Comparison of ENCODE assay signal across 18 cellular contexts in genomic region chr7:151743481-151743983, GRCh38.
DNase-seq lines count a peak whose midpoint lies in the region; ATAC-seq and TF ChIP-seq lines count a peak whose summit lies in the region.
"Had no signal": no experiment of that assay in that cellular context is flagged by ENCODE, and none has a peak within 500 bp of the region (broad histone marks: within the 10 kb centered on the region; RNA-seq: fewer than 3 reads in every experiment).

No MANE protein-coding gene starts in this region.

- no peak for DNase-seq in CD14-positive monocyte (ENCODE audit: low spot score)
- no peak for DNase-seq in heart right ventricle
- DNase-seq in neuronal stem cell (ENCODE audit: low spot score) = no peak
- no peak for DNase-seq in CD1c-positive myeloid dendritic cell (ENCODE audit: extremely low spot score)
- DNase-seq in NCI-H146 (lab: John Stamatoyannopoulos, UW) = no peak
- no peak for DNase-seq in D341Med (ENCODE audit: low spot score)
- DNase-seq: activated CD4-positive, alpha-beta memory T cell treated with anti-CD3 and anti-CD28 coated beads, Interleukin-2, amount 10 ng/mL, durations not matched to agents 7 days and 5 days; activated gamma-delta T cell; body of pancreas; GOT3; NCI-H1417; NCI-H345; SK-N-SH; stimulated activated CD4-positive, alpha-beta T cell treated with anti-CD3 and anti-CD28 coated beads, Interleukin-4, amount 100 ng/mL, for 4 hours had no signal

- 21 to 31% methylated on average over 10 of the region's 10 CpGs for WGBS in heart right ventricle, 2 donors
- WGBS in neuronal stem cell (ENCODE audit: extremely low coverage in 2 of 2, insufficient read length in 2 of 2, insufficient replicate concordance in 1 of 2), 2 donors = no CpG with 5 or more reads among the region's 10 CpGs

- H3K27me3 ChIP-seq in heart right ventricle (no peaks in the 10 kb centered on the region), neuronal stem cell (ENCODE audit: control insufficient read depth in 3 of 3, insufficient read depth in 3 of 3, low read depth in 1 of 3, low read length in 3 of 3) (no peaks in the 10 kb centered on the region)
- H3K27me3 ChIP-seq: body of pancreas had no signal

- no peak overlapping the region for H3K4me2 ChIP-seq in neuronal stem cell (ENCODE audit: insufficient read depth, low read length, poor library complexity, severe bottlenecking)
- H3K4me2 ChIP-seq: SK-N-SH had no signal

- H3K14ac ChIP-seq in neuronal stem cell (ENCODE audit: low read length) = peak overlapping the region; percentile 0

- no peaks in the 10 kb centered on the region for H3K36me3 ChIP-seq in heart right ventricle
- no peaks in the 10 kb centered on the region for H3K36me3 ChIP-seq in neuronal stem cell (replicated peaks in 1 of 2; ENCODE audit: control insufficient read depth in 2 of 2, insufficient read depth in 2 of 2, low read length in 2 of 2)

- no peak overlapping the region for H3K23ac ChIP-seq in neuronal stem cell (ENCODE audit: low read depth, low read length, poor library complexity)

- peaks cover 52% of the 10 kb centered on the region for H3K4me1 Mint-ChIP-seq in CD14-positive monocyte
- peaks cover 5% of the 10 kb centered on the region for H3K4me1 Mint-ChIP-seq in activated T-helper 17 cell treated with anti-CD3 and anti-CD28 coated beads, Interleukin-2, amount 50 U/mL, for 72 hours

- H2BK12ac ChIP-seq in neuronal stem cell (ENCODE audit: low read length) = peak overlapping the region; percentile 35

- H2BK5ac ChIP-seq in neuronal stem cell (ENCODE audit: low read length) = no peak overlapping the region

- peaks cover 39 to 64% of the 10 kb centered on the region in 2 donors for H3K36me3 Mint-ChIP-seq in CD14-positive monocyte
- peaks cover 7% of the 10 kb centered on the region for H3K36me3 Mint-ChIP-seq in activated T-helper 17 cell treated with anti-CD3 and anti-CD28 coated beads, Interleukin-2, amount 50 U/mL, for 72 hours (ENCODE audit: low read depth)

- H2AFZ ChIP-seq in neuronal stem cell (ENCODE audit: low read length) = peak overlapping the region; percentile 80

- peak overlapping the region; percentile 97 for H2BK15ac ChIP-seq in neuronal stem cell (ENCODE audit: low read length)

- no peak overlapping the region for H3K9ac ChIP-seq in neuronal stem cell (ENCODE audit: low read depth, low read length, poor library complexity)
- H3K9ac ChIP-seq: SK-N-SH had no signal

- H4K8ac ChIP-seq in neuronal stem cell (ENCODE audit: low read depth, low read length) = peak overlapping the region; percentile 95

- no peaks in the 10 kb centered on the region for H3K79me1 ChIP-seq in neuronal stem cell (ENCODE audit: low read depth, low read length)

- peak overlapping the region; percentile 44 for H4K91ac ChIP-seq in neuronal stem cell (ENCODE audit: low read depth, low read length, poor library complexity)

- H3K9me3 Mint-ChIP-seq in CD14-positive monocyte = peaks cover 0 to 4% (median 0%) of the 10 kb centered on the region in 7 donors
- no peaks in the 10 kb centered on the region for H3K9me3 Mint-ChIP-seq in activated T-helper 17 cell treated with anti-CD3 and anti-CD28 coated beads, Interleukin-2, amount 50 U/mL, for 72 hours
- H3K9me3 Mint-ChIP-seq: activated CD4-positive, alpha-beta memory T cell treated with anti-CD3 and anti-CD28 coated beads, Interleukin-2, amount 10 ng/mL, durations not matched to agents 7 days and 5 days; stimulated activated memory B cell treated with anti-CD40 and anti-IgM and Interleukin-4, amounts not matched to agents 10 μg/mL and 1 μg/mL and 100 μg/mL, for 72 hours had no signal

- H3K27ac ChIP-seq in heart right ventricle = peak overlapping the region in 9 of 10 donors; percentile 28 to 88 (median 62)
- peak overlapping the region; percentile 65 for H3K27ac ChIP-seq in neuronal stem cell (replicated peaks; ENCODE audit: low read length)
- H3K27ac ChIP-seq: body of pancreas had no signal

- H2BK120ac ChIP-seq in neuronal stem cell (ENCODE audit: low read depth, low read length) = peak overlapping the region; percentile 83

- peak overlapping the region; percentile 99 for H2AK5ac ChIP-seq in neuronal stem cell (ENCODE audit: low read depth, low read length)

- intact Hi-C loops in CD14-positive monocyte (cut with micrococcal nuclease) = no loop called here
- intact Hi-C loops in heart right ventricle (cut with DNase I) = loop anchor here in 1 of 10 donors (5.0 kb wide), 1 partner anchor 41 kb away; no protein-coding TSS in a partner anchor

- H3K4me3 Mint-ChIP-seq in CD14-positive monocyte = peak overlapping the region; percentile 37 to 59
- no peak overlapping the region for H3K4me3 Mint-ChIP-seq in activated T-helper 17 cell treated with anti-CD3 and anti-CD28 coated beads, Interleukin-2, amount 50 U/mL, for 72 hours
- H3K4me3 Mint-ChIP-seq: activated CD4-positive, alpha-beta memory T cell treated with anti-CD3 and anti-CD28 coated beads, Interleukin-2, amount 10 ng/mL, durations not matched to agents 7 days and 5 days; endodermal cell; stimulated activated memory B cell treated with anti-CD40 and anti-IgM and Interleukin-4, amounts not matched to agents 10 μg/mL and 1 μg/mL and 100 μg/mL, for 72 hours had no signal

- H3K4me3 ChIP-seq in heart right ventricle (no peak overlapping the region), neuronal stem cell (ENCODE audit: low read length in 2 of 2) (no peak overlapping the region)
- H3K4me3 ChIP-seq: body of pancreas had no signal

- peaks cover 0 to 3% (median 2%) of the 10 kb centered on the region in 3 donors for H3K27me3 Mint-ChIP-seq in CD14-positive monocyte (ENCODE audit: low read depth in 3 of 3)
- no peaks in the 10 kb centered on the region for H3K27me3 Mint-ChIP-seq in activated T-helper 17 cell treated with anti-CD3 and anti-CD28 coated beads, Interleukin-2, amount 50 U/mL, for 72 hours
- H3K27me3 Mint-ChIP-seq: activated CD4-positive, alpha-beta memory T cell treated with anti-CD3 and anti-CD28 coated beads, Interleukin-2, amount 10 ng/mL, durations not matched to agents 7 days and 5 days; stimulated activated memory B cell treated with anti-CD40 and anti-IgM and Interleukin-4, amounts not matched to agents 10 μg/mL and 1 μg/mL and 100 μg/mL, for 72 hours had no signal

- H3K9me3 ChIP-seq in heart right ventricle (no peaks in the 10 kb centered on the region), neuronal stem cell (replicated peaks in 1 of 2; ENCODE audit: control insufficient read depth in 2 of 2, insufficient read depth in 1 of 2, low read depth in 1 of 2, low read length in 2 of 2) (peaks cover 0 to 5% of the 10 kb centered on the region in 2 donors)
- H3K9me3 ChIP-seq: body of pancreas, SK-N-SH had no signal

- TF ChIP-seq CTCF in CD14-positive monocyte (IDR thresholded peaks at IDR 0.05) (no peak), heart right ventricle (IDR thresholded peaks at IDR 0.05) (no peak)

- no peak for ATAC-seq in activated T-helper 17 cell treated with anti-CD3 and anti-CD28 coated beads, Interleukin-2, amount 50 U/mL, for 72 hours (replicated peaks)
- ATAC-seq in heart right ventricle = peak in 6 of 8 donors; percentile 17 to 87 (median 30)
- no peak for ATAC-seq in HG03469 (IDR thresholded peaks at IDR 0.05; ENCODE audit: unreplicated experiment)
- ATAC-seq: body of pancreas; stimulated activated memory B cell treated with anti-CD40 and anti-IgM and Interleukin-4, amounts not matched to agents 10 μg/mL and 1 μg/mL and 100 μg/mL, for 72 hours had no signal

- H3K27ac Mint-ChIP-seq in CD14-positive monocyte = peak overlapping the region; percentile 79 to 96 (median 87)
- peak overlapping the region; percentile 20 for H3K27ac Mint-ChIP-seq in activated T-helper 17 cell treated with anti-CD3 and anti-CD28 coated beads, Interleukin-2, amount 50 U/mL, for 72 hours
- H3K27ac Mint-ChIP-seq: activated CD4-positive, alpha-beta memory T cell treated with anti-CD3 and anti-CD28 coated beads, Interleukin-2, amount 10 ng/mL, durations not matched to agents 7 days and 5 days; endodermal cell; stimulated activated memory B cell treated with anti-CD40 and anti-IgM and Interleukin-4, amounts not matched to agents 10 μg/mL and 1 μg/mL and 100 μg/mL, for 72 hours had no signal

- peak overlapping the region; percentile 94 for H3K18ac ChIP-seq in neuronal stem cell (ENCODE audit: low read length)

- H3K4me1 ChIP-seq in heart right ventricle = peaks cover 11 to 42% (median 33%) of the 10 kb centered on the region in 9 donors
- peaks cover 23 to 29% of the 10 kb centered on the region in 2 donors for H3K4me1 ChIP-seq in neuronal stem cell (ENCODE audit: control insufficient read depth in 2 of 2, insufficient read depth in 1 of 2, low read depth in 1 of 2, low read length in 2 of 2)

- H3K4ac ChIP-seq in neuronal stem cell (ENCODE audit: low read length) = no peak overlapping the region

Comparison
In these comparisons a context has a peak if more than half of its experiments do, and no peak if none do; other contexts are left out.
1. ATAC-seq: peak in heart right ventricle (6 of 8); none in activated T-helper 17 cell treated with anti-CD3 and anti-CD28 coated beads, Interleukin-2, amount 50 U/mL, for 72 hours (single experiment) and HG03469 (single experiment).